Comparison of ENCODE assay signal across 8 cellular contexts in the genomic region with DNA sequence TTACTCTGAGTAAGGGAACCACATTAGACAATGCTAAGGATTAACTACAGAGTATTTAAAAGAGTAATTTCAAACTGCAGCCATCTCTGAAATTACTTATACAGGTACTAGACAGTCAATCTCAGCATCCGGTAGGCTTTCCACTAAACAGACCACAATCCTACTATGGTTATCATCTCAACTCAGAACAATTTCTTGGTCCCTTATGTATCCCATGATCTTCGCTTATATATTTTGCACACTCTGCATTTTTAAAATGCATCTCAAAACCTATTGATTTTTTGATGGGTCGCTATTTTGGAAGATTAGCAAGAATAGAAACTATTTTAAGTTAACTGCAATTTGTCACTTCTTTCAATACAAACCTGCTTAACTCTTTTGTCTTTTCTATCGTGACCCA. TPM values are rescaled to one million over a fixed set of nuclear protein-coding genes. Genes with fewer than 3 reads are reported as not detected.
A peak's percentile ranks its signal among the peaks of the same experiment; 100 is the strongest.
DNase-seq lines count a peak whose midpoint lies in the region; ATAC-seq and TF ChIP-seq lines count a peak whose summit lies in the region.

No MANE protein-coding gene starts in this region.

- DNase-seq in activated CD4-positive, alpha-beta T cell treated with anti-CD3 and anti-CD28 coated beads, Interleukin-2, amount 10 ng/mL, durations not matched to agents 7 days and 5 days = no peak
- no peak for DNase-seq in activated CD4-positive, alpha-beta T cell treated with anti-CD3 and anti-CD28 coated beads, Interleukin-2, amount 50 U/mL, for 1 hour
- no peak for DNase-seq in activated CD4-positive, alpha-beta memory T cell treated with anti-CD3 and anti-CD28 coated beads, Interleukin-2, amount 10 ng/mL, durations not matched to agents 7 days and 5 days
- no peak for DNase-seq in testis
- DNase-seq in SW480 (ENCODE audit: low spot score) = no peak

- H3K4me3 Mint-ChIP-seq in activated CD4-positive, alpha-beta T cell treated with anti-CD3 and anti-CD28 coated beads, Interleukin-2, amount 10 ng/mL, durations not matched to agents 7 days and 5 days = peak overlapping the region; percentile 84
- peak overlapping the region; percentile 93 for H3K4me3 Mint-ChIP-seq in activated CD4-positive, alpha-beta memory T cell treated with anti-CD3 and anti-CD28 coated beads, Interleukin-2, amount 10 ng/mL, durations not matched to agents 7 days and 5 days

- no peak for TF ChIP-seq POLR2A in testis (IDR thresholded peaks at IDR 0.05)

- intact Hi-C loops in testis (cut with DNase I; ENCODE audit: low total_unique reads) = no loop called here

- CTCF ChIA-PET in activated CD4-positive, alpha-beta T cell treated with anti-CD3 and anti-CD28 coated beads, Interleukin-2, amount 10 ng/mL, durations not matched to agents 7 days and 5 days (lab: Charles Lee) = no interaction called here
- CTCF ChIA-PET in activated CD4-positive, alpha-beta memory T cell treated with anti-CD3 and anti-CD28 coated beads, Interleukin-2, amount 10 ng/mL, durations not matched to agents 7 days and 5 days (lab: Charles Lee) = interaction anchor here (0.8 to 2.5 kb wide), 3 partner anchors 60 to 547 kb away, joined by 3 to 8 read pairs (median 5); a partner anchor contains a TSS

- H3K27ac ChIP-seq in iPS-20b (ENCODE audit: low read length) (no peak overlapping the region), testis (peak overlapping the region; percentile 93 to 96)

- H3K27me3 ChIP-seq in iPS-20b (ENCODE audit: insufficient read depth, low read length) (no peaks in the 10 kb centered on the region), testis (no peaks in the 10 kb centered on the region)

- H3K4me1 Mint-ChIP-seq in activated CD4-positive, alpha-beta T cell treated with anti-CD3 and anti-CD28 coated beads, Interleukin-2, amount 10 ng/mL, durations not matched to agents 7 days and 5 days = peaks cover 65% of the 10 kb centered on the region
- peaks cover 65% of the 10 kb centered on the region for H3K4me1 Mint-ChIP-seq in activated CD4-positive, alpha-beta memory T cell treated with anti-CD3 and anti-CD28 coated beads, Interleukin-2, amount 10 ng/mL, durations not matched to agents 7 days and 5 days

- peak overlapping the region; percentile 80; the same call in 1 of the 2 replicates for H3K9ac ChIP-seq in iPS-20b (ENCODE audit: low read depth, low read length)

- H3K36me3 ChIP-seq in iPS-20b (ENCODE audit: insufficient read depth, low read depth, low read length) (peaks cover 11% of the 10 kb centered on the region), testis (ENCODE audit: low read depth, missing control alignments) (peaks cover 4% of the 10 kb centered on the region)

- H3K9me3 Mint-ChIP-seq in activated CD4-positive, alpha-beta T cell treated with anti-CD3 and anti-CD28 coated beads, Interleukin-2, amount 10 ng/mL, durations not matched to agents 7 days and 5 days = no peaks in the 10 kb centered on the region
- no peaks in the 10 kb centered on the region for H3K9me3 Mint-ChIP-seq in activated CD4-positive, alpha-beta memory T cell treated with anti-CD3 and anti-CD28 coated beads, Interleukin-2, amount 10 ng/mL, durations not matched to agents 7 days and 5 days

- peak overlapping the region; percentile 87 for H3K27ac Mint-ChIP-seq in activated CD4-positive, alpha-beta T cell treated with anti-CD3 and anti-CD28 coated beads, Interleukin-2, amount 10 ng/mL, durations not matched to agents 7 days and 5 days
- peak overlapping the region; percentile 81 for H3K27ac Mint-ChIP-seq in activated CD4-positive, alpha-beta memory T cell treated with anti-CD3 and anti-CD28 coated beads, Interleukin-2, amount 10 ng/mL, durations not matched to agents 7 days and 5 days

- POLR2A ChIA-PET in activated CD4-positive, alpha-beta T cell treated with anti-CD3 and anti-CD28 coated beads, Interleukin-2, amount 10 ng/mL, durations not matched to agents 7 days and 5 days (lab: Charles Lee) = no interaction called here
- POLR2A ChIA-PET in activated CD4-positive, alpha-beta memory T cell treated with anti-CD3 and anti-CD28 coated beads, Interleukin-2, amount 10 ng/mL, durations not matched to agents 7 days and 5 days (lab: Charles Lee) = interaction anchor here (0.8 kb wide), 1 partner anchor 137 kb away, joined by 4 read pairs; no protein-coding TSS in a partner anchor

- H3K36me3 Mint-ChIP-seq in activated CD4-positive, alpha-beta T cell treated with anti-CD3 and anti-CD28 coated beads, Interleukin-2, amount 10 ng/mL, durations not matched to agents 7 days and 5 days (ENCODE audit: low read depth) = peaks cover 12% of the 10 kb centered on the region
- H3K36me3 Mint-ChIP-seq in activated CD4-positive, alpha-beta memory T cell treated with anti-CD3 and anti-CD28 coated beads, Interleukin-2, amount 10 ng/mL, durations not matched to agents 7 days and 5 days (ENCODE audit: low read depth) = peaks cover 20% of the 10 kb centered on the region

- H3K4me1 ChIP-seq in iPS-20b (ENCODE audit: insufficient read depth, low read length) (peaks cover 16% of the 10 kb centered on the region; the same call in 1 of the 2 replicates), testis (peaks cover 7% of the 10 kb centered on the region)

- TF ChIP-seq CTCF in testis (IDR thresholded peaks at IDR 0.05) = no peak

- ATAC-seq in HG03460 (IDR thresholded peaks at IDR 0.05; ENCODE audit: unreplicated experiment) = no peak
- no peak for ATAC-seq in GM21723 (IDR thresholded peaks at IDR 0.05; ENCODE audit: unreplicated experiment)

- no peaks in the 10 kb centered on the region for H3K27me3 Mint-ChIP-seq in activated CD4-positive, alpha-beta T cell treated with anti-CD3 and anti-CD28 coated beads, Interleukin-2, amount 10 ng/mL, durations not matched to agents 7 days and 5 days
- H3K27me3 Mint-ChIP-seq in activated CD4-positive, alpha-beta memory T cell treated with anti-CD3 and anti-CD28 coated beads, Interleukin-2, amount 10 ng/mL, durations not matched to agents 7 days and 5 days = no peaks in the 10 kb centered on the region

- H3K4me3 ChIP-seq in iPS-20b (ENCODE audit: low read length) (peak overlapping the region; percentile 85), testis (peak overlapping the region; percentile 91 to 93)

- 32 to 35% methylated on average over 4 of the region's 4 CpGs for WGBS in testis, 2 donors

- H3K9me3 ChIP-seq in iPS-20b (ENCODE audit: insufficient read depth, low read depth, low read length) (no peaks in the 10 kb centered on the region), testis (no peaks in the 10 kb centered on the region)

RNA-seq across cellular contexts. Expression of a gene that starts 1.4 kb away (rescaled TPM):
- 10 to 100 TPM; 48.4 to 49.7 TPM for total RNA-seq in activated CD4-positive, alpha-beta T cell treated with anti-CD3 and anti-CD28 coated beads, Interleukin-2, amount 10 ng/mL, durations not matched to agents 7 days and 5 days
- total RNA-seq in activated CD4-positive, alpha-beta memory T cell treated with anti-CD3 and anti-CD28 coated beads, Interleukin-2, amount 10 ng/mL, durations not matched to agents 7 days and 5 days = 10 to 100 TPM; 54.0 to 59.7 TPM
- 100 to 1,000 TPM in 1 of 2 donors, 10 to 100 TPM in 1; 91.8 to 136 TPM for total RNA-seq in testis
- 128 TPM for polyA plus RNA-seq in testis (ENCODE audit: insufficient read depth, low read depth, low replicate concordance)
